39 cellular contexts compared by ENCODE assay signal in the genomic region with DNA sequence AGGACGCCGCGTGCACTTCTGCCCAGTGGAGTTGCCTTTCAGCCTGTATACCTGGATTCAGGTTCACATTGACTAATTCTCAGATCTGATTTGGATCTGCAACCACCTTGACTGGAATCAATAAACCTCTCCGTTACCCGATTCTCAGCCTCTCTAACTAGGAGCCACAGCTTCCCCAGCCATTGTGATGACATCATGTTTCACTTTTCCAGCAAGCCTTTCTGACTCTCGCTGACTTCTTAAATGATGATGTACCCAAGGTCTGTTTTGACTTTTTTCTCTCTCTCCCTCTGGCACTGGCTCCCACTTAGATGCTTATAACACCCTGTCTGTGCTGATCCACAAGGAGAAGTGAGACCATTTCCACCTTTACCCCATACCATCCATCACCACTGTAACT. TPM values are rescaled to one million over a fixed set of nuclear protein-coding genes. Genes with fewer than 3 reads are reported as not detected.
"Had no signal": no experiment of that assay in that cellular context is flagged by ENCODE, and none has a peak within 500 bp of the region (broad histone marks: within the 10 kb centered on the region; RNA-seq: fewer than 3 reads in every experiment).

No MANE protein-coding gene starts in this region.

- H3K27ac ChIP-seq: ascending aorta, cardiac muscle cell, VCaP had no signal

- H3K36me3 ChIP-seq: ascending aorta, cardiac muscle cell had no signal

- DNase-seq: activated CD4-positive, alpha-beta memory T cell treated with anti-CD3 and anti-CD28 coated beads, Interleukin-2, amount 10 ng/mL, durations not matched to agents 7 days and 5 days; activated CD4-positive, alpha-beta T cell treated with anti-CD3 and anti-CD28 coated beads for 1 hour; activated CD4-positive, alpha-beta T cell treated with anti-CD3 and anti-CD28 coated beads for 36 hours; activated CD4-positive, alpha-beta T cell treated with anti-CD3 and anti-CD28 coated beads for 48 hours; activated CD4-positive, alpha-beta T cell treated with anti-CD3 and anti-CD28 coated beads, Interleukin-2, amount 10 ng/mL, durations not matched to agents 7 days and 5 days; activated CD4-positive, alpha-beta T cell treated with anti-CD3 and anti-CD28 coated beads, Interleukin-2, amount 50 U/mL, for 48 hours; activated CD4-positive, CD25-positive, alpha-beta regulatory T cell; activated CD8-positive, alpha-beta memory T cell treated with anti-CD3 and anti-CD28 coated beads for 24 hours; activated CD8-positive, alpha-beta memory T cell treated with anti-CD3 and anti-CD28 coated beads, Interleukin-2, amount 10 ng/mL, durations not matched to agents 7 days and 5 days; activated CD8-positive, alpha-beta memory T cell treated with anti-CD3 and anti-CD28 coated beads, Interleukin-2, amount 50 U/mL, for 48 hours; activated CD8-positive, alpha-beta T cell treated with anti-CD3 and anti-CD28 coated beads, Interleukin-2, amount 10 ng/mL, durations not matched to agents 7 days and 5 days; activated effector memory CD4-positive, alpha-beta T cell treated with Interleukin-2 at 50 U/mL for 16 hours; activated gamma-delta T cell; activated naive CD4-positive, alpha-beta T cell treated with anti-CD3 and anti-CD28 coated beads, Interleukin-2, amount 10 ng/mL, durations not matched to agents 7 days and 5 days; activated naive CD4-positive, alpha-beta T cell treated with Interleukin-2 at 50 U/mL for 16 hours; activated naive CD8-positive, alpha-beta T cell treated with anti-CD3 and anti-CD28 coated beads, Interleukin-2, amount 10 ng/mL, durations not matched to agents 7 days and 5 days; activated naive CD8-positive, alpha-beta T cell treated with anti-CD3 and anti-CD28 coated beads, Interleukin-2, amount 50 U/mL, for 24 hours; activated T-cell treated with anti-CD3 and anti-CD28 coated beads, Interleukin-2, amount 50 U/mL, for 24 hours; activated T-cell treated with anti-CD3 and anti-CD28 coated beads, Interleukin-2, amount 50 U/mL, for 48 hours; amygdala; anterior cingulate cortex; caudate nucleus; cerebellar nuclear complex; T-helper 2 cell; T-helper 9 cell had no signal

- H3K4me1 Mint-ChIP-seq: activated CD4-positive, alpha-beta memory T cell treated with anti-CD3 and anti-CD28 coated beads, Interleukin-2, amount 10 ng/mL, durations not matched to agents 7 days and 5 days; activated CD4-positive, alpha-beta T cell treated with anti-CD3 and anti-CD28 coated beads for 36 hours; activated CD4-positive, alpha-beta T cell treated with anti-CD3 and anti-CD28 coated beads, Interleukin-2, amount 10 ng/mL, durations not matched to agents 7 days and 5 days; activated CD8-positive, alpha-beta memory T cell treated with anti-CD3 and anti-CD28 coated beads, Interleukin-2, amount 10 ng/mL, durations not matched to agents 7 days and 5 days; activated naive CD4-positive, alpha-beta T cell treated with anti-CD3 and anti-CD28 coated beads, Interleukin-2, amount 10 ng/mL, durations not matched to agents 7 days and 5 days; activated naive CD4-positive, alpha-beta T cell treated with anti-CD3 and anti-CD28 coated beads, Interleukin-2, amount 50 U/mL, for 24 hours; activated naive CD8-positive, alpha-beta T cell treated with anti-CD3 and anti-CD28 coated beads, Interleukin-2, amount 10 ng/mL, durations not matched to agents 7 days and 5 days; activated naive CD8-positive, alpha-beta T cell treated with anti-CD3 and anti-CD28 coated beads, Interleukin-2, amount 50 U/mL, for 24 hours; central memory CD8-positive, alpha-beta T cell had no signal

- H3K36me3 Mint-ChIP-seq: activated CD8-positive, alpha-beta memory T cell treated with anti-CD3 and anti-CD28 coated beads, Interleukin-2, amount 10 ng/mL, durations not matched to agents 7 days and 5 days; activated naive CD4-positive, alpha-beta T cell treated with anti-CD3 and anti-CD28 coated beads, Interleukin-2, amount 10 ng/mL, durations not matched to agents 7 days and 5 days; activated naive CD4-positive, alpha-beta T cell treated with anti-CD3 and anti-CD28 coated beads, Interleukin-2, amount 50 U/mL, for 24 hours; activated naive CD8-positive, alpha-beta T cell; activated naive CD8-positive, alpha-beta T cell treated with anti-CD3 and anti-CD28 coated beads, Interleukin-2, amount 10 ng/mL, durations not matched to agents 7 days and 5 days; brain; WTC11 had no signal

- H3K4me3 Mint-ChIP-seq: activated CD4-positive, alpha-beta memory T cell treated with anti-CD3 and anti-CD28 coated beads, Interleukin-2, amount 10 ng/mL, durations not matched to agents 7 days and 5 days; activated CD4-positive, alpha-beta T cell treated with anti-CD3 and anti-CD28 coated beads for 36 hours; activated CD4-positive, alpha-beta T cell treated with anti-CD3 and anti-CD28 coated beads, Interleukin-2, amount 10 ng/mL, durations not matched to agents 7 days and 5 days; activated CD8-positive, alpha-beta memory T cell treated with anti-CD3 and anti-CD28 coated beads, Interleukin-2, amount 10 ng/mL, durations not matched to agents 7 days and 5 days; activated CD8-positive, alpha-beta T cell treated with anti-CD3 and anti-CD28 coated beads, Interleukin-2, amount 10 ng/mL, durations not matched to agents 7 days and 5 days; activated naive CD4-positive, alpha-beta T cell treated with anti-CD3 and anti-CD28 coated beads, Interleukin-2, amount 10 ng/mL, durations not matched to agents 7 days and 5 days; activated naive CD4-positive, alpha-beta T cell treated with anti-CD3 and anti-CD28 coated beads, Interleukin-2, amount 50 U/mL, for 24 hours; activated naive CD8-positive, alpha-beta T cell; activated naive CD8-positive, alpha-beta T cell treated with anti-CD3 and anti-CD28 coated beads, Interleukin-2, amount 10 ng/mL, durations not matched to agents 7 days and 5 days; activated naive CD8-positive, alpha-beta T cell treated with anti-CD3 and anti-CD28 coated beads, Interleukin-2, amount 50 U/mL, for 24 hours; activated T-cell treated with anti-CD3 and anti-CD28 coated beads, Interleukin-2, amount 50 U/mL, for 24 hours; brain; central memory CD8-positive, alpha-beta T cell; T-helper 1 cell treated with Interleukin-12 subunit alpha and Interleukin-12 subunit beta and Interleukin-4 antibody, amounts not matched to agents 30 μg/mL and 1 μg/mL, for 36 hours; T-helper 2 cell treated with Interferon-gamma antibody and Interleukin-4, amounts not matched to agents 5 μg/mL and 100 μg/mL, for 36 hours; WTC11 had no signal

- H3K27ac Mint-ChIP-seq: activated CD4-positive, alpha-beta memory T cell treated with anti-CD3 and anti-CD28 coated beads, Interleukin-2, amount 10 ng/mL, durations not matched to agents 7 days and 5 days; activated CD4-positive, alpha-beta T cell treated with anti-CD3 and anti-CD28 coated beads for 36 hours; activated CD4-positive, alpha-beta T cell treated with anti-CD3 and anti-CD28 coated beads, Interleukin-2, amount 10 ng/mL, durations not matched to agents 7 days and 5 days; activated CD8-positive, alpha-beta memory T cell treated with anti-CD3 and anti-CD28 coated beads, Interleukin-2, amount 10 ng/mL, durations not matched to agents 7 days and 5 days; activated CD8-positive, alpha-beta T cell treated with anti-CD3 and anti-CD28 coated beads, Interleukin-2, amount 10 ng/mL, durations not matched to agents 7 days and 5 days; activated naive CD4-positive, alpha-beta T cell treated with anti-CD3 and anti-CD28 coated beads, Interleukin-2, amount 10 ng/mL, durations not matched to agents 7 days and 5 days; activated naive CD4-positive, alpha-beta T cell treated with anti-CD3 and anti-CD28 coated beads, Interleukin-2, amount 50 U/mL, for 24 hours; activated naive CD8-positive, alpha-beta T cell; activated naive CD8-positive, alpha-beta T cell treated with anti-CD3 and anti-CD28 coated beads, Interleukin-2, amount 10 ng/mL, durations not matched to agents 7 days and 5 days; activated naive CD8-positive, alpha-beta T cell treated with anti-CD3 and anti-CD28 coated beads, Interleukin-2, amount 50 U/mL, for 24 hours; activated T-cell treated with anti-CD3 and anti-CD28 coated beads, Interleukin-2, amount 50 U/mL, for 24 hours; activated T-helper 2 cell treated with anti-CD3 and anti-CD28 coated beads, Interferon-gamma antibody, Interleukin-2, Interleukin-4, amounts not matched to agents 10 μg/mL and 5 μg/mL and 100 μg/mL, durations not matched to agents 14 hours and 24 hours and 36 hours; brain; T-helper 1 cell treated with Interleukin-12 subunit alpha and Interleukin-12 subunit beta and Interleukin-4 antibody, amounts not matched to agents 30 μg/mL and 1 μg/mL, for 36 hours; T-helper 2 cell treated with Interferon-gamma antibody and Interleukin-4, amounts not matched to agents 5 μg/mL and 100 μg/mL, for 36 hours; WTC11 had no signal

- H3K9me3 Mint-ChIP-seq: activated CD4-positive, alpha-beta memory T cell treated with anti-CD3 and anti-CD28 coated beads, Interleukin-2, amount 10 ng/mL, durations not matched to agents 7 days and 5 days; activated CD4-positive, alpha-beta T cell treated with anti-CD3 and anti-CD28 coated beads, Interleukin-2, amount 10 ng/mL, durations not matched to agents 7 days and 5 days; activated naive CD4-positive, alpha-beta T cell treated with anti-CD3 and anti-CD28 coated beads, Interleukin-2, amount 10 ng/mL, durations not matched to agents 7 days and 5 days; activated naive CD4-positive, alpha-beta T cell treated with anti-CD3 and anti-CD28 coated beads, Interleukin-2, amount 50 U/mL, for 24 hours; activated naive CD8-positive, alpha-beta T cell treated with anti-CD3 and anti-CD28 coated beads, Interleukin-2, amount 50 U/mL, for 24 hours; activated T-cell treated with anti-CD3 and anti-CD28 coated beads, Interleukin-2, amount 50 U/mL, for 24 hours; activated T-helper 2 cell treated with anti-CD3 and anti-CD28 coated beads, Interferon-gamma antibody, Interleukin-2, Interleukin-4, amounts not matched to agents 10 μg/mL and 5 μg/mL and 100 μg/mL, durations not matched to agents 14 hours and 24 hours and 36 hours; brain; central memory CD8-positive, alpha-beta T cell; T-helper 1 cell treated with Interleukin-12 subunit alpha and Interleukin-12 subunit beta and Interleukin-4 antibody, amounts not matched to agents 30 μg/mL and 1 μg/mL, for 36 hours; T-helper 2 cell treated with Interferon-gamma antibody and Interleukin-4, amounts not matched to agents 5 μg/mL and 100 μg/mL, for 36 hours had no signal

- H3K27me3 ChIP-seq: ascending aorta, cardiac muscle cell had no signal

- H3K4me1 ChIP-seq: ascending aorta had no signal

- H3K4me3 ChIP-seq: ascending aorta, cardiac muscle cell had no signal

- H3K9me3 ChIP-seq: ascending aorta had no signal

- ATAC-seq: activated CD4-positive, alpha-beta T cell treated with anti-CD3 and anti-CD28 coated beads for 36 hours; activated CD4-positive, CD25-positive, alpha-beta regulatory T cell treated with anti-CD3 and anti-CD28 coated beads, Interleukin-2, amount 50 U/mL, for 24 hours; activated CD8-positive, alpha-beta memory T cell treated with anti-CD3 and anti-CD28 coated beads, Interleukin-2, amount 10 ng/mL, durations not matched to agents 7 days and 5 days; activated CD8-positive, alpha-beta T cell treated with anti-CD3 and anti-CD28 coated beads, Interleukin-2, amount 10 ng/mL, durations not matched to agents 7 days and 5 days; activated naive CD8-positive, alpha-beta T cell treated with anti-CD3 and anti-CD28 coated beads, Interleukin-2, amount 50 U/mL, for 24 hours; WTC11 had no signal

- FAIRE-seq: bronchial epithelial cell, TTC549 had no signal

RNA-seq across cellular contexts. Expression of a gene that starts 13.5 kb away (rescaled TPM):
- total RNA-seq: activated CD4-positive, alpha-beta T cell treated with anti-CD3 and anti-CD28 coated beads, Interleukin-2, amount 10 ng/mL, durations not matched to agents 7 days and 5 days; activated CD8-positive, alpha-beta T cell treated with anti-CD3 and anti-CD28 coated beads, Interleukin-2, amount 10 ng/mL, durations not matched to agents 7 days and 5 days; bronchial epithelial cell had no signal
